17 cellular contexts compared by ENCODE assay signal in the genomic region with DNA sequence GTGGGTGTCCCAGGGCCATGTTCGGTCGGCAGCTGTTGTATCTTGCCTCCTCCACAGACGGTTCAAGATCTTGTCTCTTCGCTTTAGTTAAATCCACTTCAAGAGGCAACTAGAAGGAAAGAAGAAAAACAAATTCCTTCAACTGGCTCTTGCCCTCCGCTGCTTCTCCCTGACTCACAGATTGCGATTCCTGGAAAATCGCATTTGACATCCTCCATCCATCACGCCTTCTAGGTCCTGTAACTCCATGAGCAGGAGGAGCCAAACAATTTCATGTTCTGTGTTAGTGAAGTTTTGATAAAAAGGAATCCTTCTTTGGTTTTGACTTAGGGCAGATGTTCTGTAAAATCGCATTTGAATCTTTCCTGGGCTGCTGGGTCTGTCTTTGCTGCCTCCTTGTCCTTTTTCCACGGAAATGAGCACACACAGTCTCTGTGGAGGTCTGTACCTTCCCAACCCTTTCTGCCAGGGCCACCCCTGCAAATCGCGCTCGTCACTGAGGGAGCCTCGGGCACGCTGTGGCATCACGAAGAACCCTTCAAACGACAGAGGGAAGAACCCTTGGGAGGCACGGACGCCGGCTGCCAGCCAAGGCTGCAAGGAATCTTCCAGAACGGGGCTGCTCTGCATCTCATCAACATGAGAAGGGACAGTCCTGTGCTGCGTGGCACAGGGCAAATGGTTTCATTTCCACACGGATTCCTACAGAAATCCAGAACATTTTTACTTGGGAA. TPM values are rescaled to one million over a fixed set of nuclear protein-coding genes. Genes with fewer than 3 reads are reported as not detected.
DNase-seq lines count a peak whose midpoint lies in the region; ATAC-seq and TF ChIP-seq lines count a peak whose summit lies in the region.
"Had no signal": no experiment of that assay in that cellular context is flagged by ENCODE, and none has a peak within 500 bp of the region (broad histone marks: within the 10 kb centered on the region; RNA-seq: fewer than 3 reads in every experiment).

No MANE protein-coding gene starts in this region.

- H3K9ac ChIP-seq in NT2/D1 (ENCODE audit: insufficient read length, low read depth) (peak overlapping the region; percentile 11), smooth muscle cell (ENCODE audit: low read depth) (no peak overlapping the region)

- H3K27me3 Mint-ChIP-seq in activated T-cell treated with anti-CD3 and anti-CD28 coated beads, Interleukin-2, amount 50 U/mL, for 72 hours (ENCODE audit: low read depth): no peaks in the 10 kb centered on the region
- peaks cover 5% of the 10 kb centered on the region for H3K27me3 Mint-ChIP-seq in endothelial cell (ENCODE audit: unreplicated experiment)
- H3K27me3 Mint-ChIP-seq in stimulated activated memory B cell treated with anti-CD40 and anti-IgM and Interleukin-4, amounts not matched to agents 10 μg/mL and 1 μg/mL and 100 μg/mL, for 72 hours: no peaks in the 10 kb centered on the region

- H3K27me3 ChIP-seq in NT2/D1 (ENCODE audit: insufficient read depth, insufficient read length) (no peaks in the 10 kb centered on the region), smooth muscle cell (ENCODE audit: low read depth) (no peaks in the 10 kb centered on the region)
- H3K27me3 ChIP-seq: neutrophil, uterus had no signal

- H3K4me3 Mint-ChIP-seq in activated T-cell treated with anti-CD3 and anti-CD28 coated beads, Interleukin-2, amount 50 U/mL, for 72 hours: no peak overlapping the region
- H3K4me3 Mint-ChIP-seq in endothelial cell (ENCODE audit: unreplicated experiment): peak overlapping the region; percentile 10
- no peak overlapping the region for H3K4me3 Mint-ChIP-seq in stimulated activated memory B cell treated with anti-CD40 and anti-IgM and Interleukin-4, amounts not matched to agents 10 μg/mL and 1 μg/mL and 100 μg/mL, for 72 hours

- DNase-seq in activated T-cell treated with anti-CD3 and anti-CD28 coated beads, Interleukin-2, amount 50 U/mL, for 72 hours: no peak
- no peak for DNase-seq in activated T-cell treated with anti-CD3 and anti-CD28 coated beads, Interleukin-2, amount 50 U/mL, for 48 hours
- DNase-seq in NT2/D1 (ENCODE audit: low read depth, low spot score): no peak
- DNase-seq in endothelial cell (ENCODE audit: low spot score): no peak
- DNase-seq in NCI-H2171 treated with DMSO at 0.1 percent for 48 hours (lab: John Stamatoyannopoulos, UW): no peak
- DNase-seq in kidney glomerular epithelial cell (lab: John Stamatoyannopoulos, UW): no peak
- DNase-seq in smooth muscle cell (lab: John Stamatoyannopoulos, UW; ENCODE audit: unreplicated experiment): no peak
- DNase-seq: caudate nucleus, COR-L47, mammary epithelial cell, NCI-H1417 treated with DMSO at 0.1 percent for 48 hours, NCI-H226, uterus, WERI-Rb-1 had no signal

- peaks cover 12 to 20% of the 10 kb centered on the region in 2 donors for H3K36me3 Mint-ChIP-seq in activated T-cell treated with anti-CD3 and anti-CD28 coated beads, Interleukin-2, amount 50 U/mL, for 72 hours (ENCODE audit: insufficient read depth in 2 of 2)
- H3K36me3 Mint-ChIP-seq in endothelial cell (ENCODE audit: low read depth, unreplicated experiment): peaks cover 43% of the 10 kb centered on the region
- peaks cover 57% of the 10 kb centered on the region for H3K36me3 Mint-ChIP-seq in stimulated activated memory B cell treated with anti-CD40 and anti-IgM and Interleukin-4, amounts not matched to agents 10 μg/mL and 1 μg/mL and 100 μg/mL, for 72 hours

- ATAC-seq in activated T-cell treated with anti-CD3 and anti-CD28 coated beads, Interleukin-2, amount 50 U/mL, for 72 hours (replicated peaks in 1 of 2): no peak
- no peak for ATAC-seq in stimulated activated memory B cell treated with anti-CD40 and anti-IgM and Interleukin-4, amounts not matched to agents 10 μg/mL and 1 μg/mL and 100 μg/mL, for 72 hours

- no peak overlapping the region for H3K27ac ChIP-seq in smooth muscle cell (ENCODE audit: low read depth)
- H3K27ac ChIP-seq: RWPE1, uterus, WERI-Rb-1 had no signal

- H3K27ac Mint-ChIP-seq in activated T-cell treated with anti-CD3 and anti-CD28 coated beads, Interleukin-2, amount 50 U/mL, for 72 hours: peak overlapping the region; percentile 73
- H3K27ac Mint-ChIP-seq in endothelial cell (ENCODE audit: unreplicated experiment): peak overlapping the region; percentile 44
- peak overlapping the region; percentile 74 for H3K27ac Mint-ChIP-seq in stimulated activated memory B cell treated with anti-CD40 and anti-IgM and Interleukin-4, amounts not matched to agents 10 μg/mL and 1 μg/mL and 100 μg/mL, for 72 hours

- H3K9me3 ChIP-seq in NT2/D1 (ENCODE audit: insufficient read depth, low read length): no peaks in the 10 kb centered on the region
- no peaks in the 10 kb centered on the region for H3K9me3 ChIP-seq in smooth muscle cell (replicated peaks; ENCODE audit: low read depth)
- H3K9me3 ChIP-seq: neutrophil, uterus had no signal

- H3K4me2 ChIP-seq in smooth muscle cell: no peak overlapping the region

- no peaks in the 10 kb centered on the region for H3K9me3 Mint-ChIP-seq in activated T-cell treated with anti-CD3 and anti-CD28 coated beads, Interleukin-2, amount 50 U/mL, for 72 hours
- H3K9me3 Mint-ChIP-seq in endothelial cell (ENCODE audit: unreplicated experiment): no peaks in the 10 kb centered on the region
- H3K9me3 Mint-ChIP-seq in stimulated activated memory B cell treated with anti-CD40 and anti-IgM and Interleukin-4, amounts not matched to agents 10 μg/mL and 1 μg/mL and 100 μg/mL, for 72 hours: no peaks in the 10 kb centered on the region

- H2AFZ ChIP-seq in smooth muscle cell (ENCODE audit: low read depth): no peak overlapping the region

- no peaks in the 10 kb centered on the region for H4K20me1 ChIP-seq in smooth muscle cell (ENCODE audit: low read depth)

- H3K4me1 Mint-ChIP-seq in activated T-cell treated with anti-CD3 and anti-CD28 coated beads, Interleukin-2, amount 50 U/mL, for 72 hours (ENCODE audit: low read depth): peaks cover 23% of the 10 kb centered on the region
- peaks cover 39% of the 10 kb centered on the region for H3K4me1 Mint-ChIP-seq in endothelial cell (ENCODE audit: unreplicated experiment)
- H3K4me1 Mint-ChIP-seq in stimulated activated memory B cell treated with anti-CD40 and anti-IgM and Interleukin-4, amounts not matched to agents 10 μg/mL and 1 μg/mL and 100 μg/mL, for 72 hours: peaks cover 22% of the 10 kb centered on the region

- H3K4me1 ChIP-seq in NT2/D1 (ENCODE audit: insufficient read depth, insufficient read length) (peaks cover 5% of the 10 kb centered on the region), smooth muscle cell (ENCODE audit: low read depth) (no peaks in the 10 kb centered on the region)
- H3K4me1 ChIP-seq: uterus had no signal

- WGBS in smooth muscle cell (ENCODE audit: low lambda C conversion rate): 98% methylated on average over 23 of the region's 23 CpGs

- peaks cover 7% of the 10 kb centered on the region for H3F3A ChIP-seq in smooth muscle cell (ENCODE audit: low read depth)

- H3K36me3 ChIP-seq in NT2/D1 (ENCODE audit: insufficient read depth, insufficient read length, low read length) (peaks cover 87% of the 10 kb centered on the region), smooth muscle cell (ENCODE audit: low read depth) (peaks cover 3% of the 10 kb centered on the region)
- H3K36me3 ChIP-seq: uterus had no signal

- H3K4me3 ChIP-seq in NT2/D1 (ENCODE audit: insufficient read length, low read depth) (no peak overlapping the region), smooth muscle cell (no peak overlapping the region)
- H3K4me3 ChIP-seq: uterus had no signal

- no peaks in the 10 kb centered on the region for H3K79me2 ChIP-seq in smooth muscle cell (ENCODE audit: low read depth)

- TF ChIP-seq CTCF in endothelial cell (IDR thresholded peaks at IDR 0.05; ENCODE audit: unreplicated experiment): no peak
- TF ChIP-seq CTCF in smooth muscle cell (IDR thresholded peaks at IDR 0.05; ENCODE audit: borderline replicate concordance, insufficient read depth, poor library complexity, severe bottlenecking): no peak

RNA-seq across cellular contexts. Expression of a gene that starts 32.6 kb away (rescaled TPM):
- total RNA-seq in activated T-cell treated with anti-CD3 and anti-CD28 coated beads, Interleukin-2, amount 50 U/mL, for 72 hours: 10 to 100 TPM; 12.1 to 18.1 TPM
- 20.3 TPM for total RNA-seq in endothelial cell (ENCODE audit: unreplicated experiment)
- total RNA-seq in smooth muscle cell: 5.8 and 15.1 TPM in 2 replicates
- 2.8 and 4.4 TPM in 2 replicates for polyA plus RNA-seq in smooth muscle cell
